ENCODE assay signal across 9 cellular contexts in the genomic region with DNA sequence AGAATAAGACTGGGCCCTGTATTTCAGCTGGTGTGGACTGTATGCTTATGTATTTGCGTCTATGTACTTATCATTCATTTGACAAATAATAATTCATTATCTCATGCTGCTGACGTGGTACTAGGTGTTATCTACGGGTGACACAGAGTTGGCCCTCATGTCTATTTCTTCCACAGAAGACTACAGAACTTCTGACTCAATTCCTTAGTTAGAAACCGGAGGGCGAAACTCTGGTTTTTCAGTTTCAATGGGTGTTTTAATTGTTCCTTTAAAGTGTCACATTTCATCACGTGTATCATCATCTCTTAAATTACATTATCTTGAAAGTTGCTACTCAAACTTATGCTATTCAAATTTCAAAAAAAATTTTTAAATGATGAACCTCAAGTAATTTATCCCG.
DNase-seq lines count a peak whose midpoint lies in the region; ATAC-seq and TF ChIP-seq lines count a peak whose summit lies in the region.
"Had no signal": no experiment of that assay in that cellular context is flagged by ENCODE, and none has a peak within 500 bp of the region (broad histone marks: within the 10 kb centered on the region; RNA-seq: fewer than 3 reads in every experiment).

No MANE protein-coding gene starts in this region.

- CTCF ChIA-PET in activated CD4-positive, alpha-beta memory T cell treated with anti-CD3 and anti-CD28 coated beads, Interleukin-2, amount 10 ng/mL, durations not matched to agents 7 days and 5 days (lab: Charles Lee), result no interaction called here

- H3K27ac Mint-ChIP-seq in activated CD4-positive, alpha-beta memory T cell treated with anti-CD3 and anti-CD28 coated beads, Interleukin-2, amount 10 ng/mL, durations not matched to agents 7 days and 5 days, result peak overlapping the region; percentile 86

- H3K36me3 Mint-ChIP-seq in activated CD4-positive, alpha-beta memory T cell treated with anti-CD3 and anti-CD28 coated beads, Interleukin-2, amount 10 ng/mL, durations not matched to agents 7 days and 5 days (ENCODE audit: low read depth), result no peaks in the 10 kb centered on the region

- peak; percentile 88 for DNase-seq in GM12865 (ENCODE audit: low read depth)
- peak; percentile 34 for DNase-seq in activated CD4-positive, alpha-beta memory T cell treated with anti-CD3 and anti-CD28 coated beads, Interleukin-2, amount 10 ng/mL, durations not matched to agents 7 days and 5 days
- DNase-seq in NCI-H1105 (lab: John Stamatoyannopoulos, UW), result no peak
- DNase-seq in T1000 (lab: John Stamatoyannopoulos, UW), result no peak
- DNase-seq in cerebellar cortex (ENCODE audit: low spot score), result no peak
- DNase-seq in NK-92 (lab: John Stamatoyannopoulos, UW; ENCODE audit: unreplicated experiment), result no peak
- DNase-seq: KG1 had no signal

- ATAC-seq in GM19455 (IDR thresholded peaks at IDR 0.05; ENCODE audit: unreplicated experiment), result peak; percentile 65
- peak; percentile 48 for ATAC-seq in HG03108 (IDR thresholded peaks at IDR 0.05; ENCODE audit: unreplicated experiment)

- no peaks in the 10 kb centered on the region for H3K27me3 Mint-ChIP-seq in activated CD4-positive, alpha-beta memory T cell treated with anti-CD3 and anti-CD28 coated beads, Interleukin-2, amount 10 ng/mL, durations not matched to agents 7 days and 5 days

- POLR2A ChIA-PET in activated CD4-positive, alpha-beta memory T cell treated with anti-CD3 and anti-CD28 coated beads, Interleukin-2, amount 10 ng/mL, durations not matched to agents 7 days and 5 days (lab: Charles Lee), result interaction anchor here (0.8 to 1.3 kb wide), 2 partner anchors 32 to 288 kb away, joined by 3 read pairs; no protein-coding TSS in a partner anchor

- H3K4me3 ChIP-seq in GM12865 (ENCODE audit: low read depth, low read length), result no peak overlapping the region

- H3K4me1 Mint-ChIP-seq in activated CD4-positive, alpha-beta memory T cell treated with anti-CD3 and anti-CD28 coated beads, Interleukin-2, amount 10 ng/mL, durations not matched to agents 7 days and 5 days, result peaks cover 25% of the 10 kb centered on the region

- no peak overlapping the region for H3K4me3 Mint-ChIP-seq in activated CD4-positive, alpha-beta memory T cell treated with anti-CD3 and anti-CD28 coated beads, Interleukin-2, amount 10 ng/mL, durations not matched to agents 7 days and 5 days

- no peaks in the 10 kb centered on the region for H3K9me3 Mint-ChIP-seq in activated CD4-positive, alpha-beta memory T cell treated with anti-CD3 and anti-CD28 coated beads, Interleukin-2, amount 10 ng/mL, durations not matched to agents 7 days and 5 days

- no peak for TF ChIP-seq CTCF in GM12865 (IDR thresholded peaks at IDR 0.05; ENCODE audit: insufficient read depth, low read depth, low read length, missing control alignments)

Comparison
In these comparisons a context has a peak if more than half of its experiments do, and no peak if none do; other contexts are left out.
1. DNase-seq: peak in GM12865 (single experiment) and activated CD4-positive, alpha-beta memory T cell treated with anti-CD3 and anti-CD28 coated beads, Interleukin-2, amount 10 ng/mL, durations not matched to agents 7 days and 5 days (single experiment); none in NCI-H1105 (single experiment), T1000 (single experiment), cerebellar cortex (single experiment) and NK-92 (single experiment).